Comparison of ENCODE assay signal across 8 cellular contexts in genomic region chr3:183447206-183448001, GRCh38. TPM values are rescaled to one million over a fixed set of nuclear protein-coding genes. Genes with fewer than 3 reads are reported as not detected.
DNase-seq lines count a peak whose midpoint lies in the region; ATAC-seq, FAIRE-seq and TF ChIP-seq lines count a peak whose summit lies in the region.

No MANE protein-coding gene starts in this region.

- TF ChIP-seq RAD21 in HepG2 (CRISPR knock-in tag; IDR thresholded peaks at IDR 0.05) = 0 out of 2 replicates have a peak, but pooled peaks have one; percentile 13

- peaks cover 2% of the 10 kb centered on the region for H3K9me3 ChIP-seq in AG04450 (ENCODE audit: control insufficient read depth, insufficient read depth, low read length)
- peaks cover 9% of the 10 kb centered on the region for H3K9me3 ChIP-seq in HepG2 (ENCODE audit: low read length)

- peak; percentile 92 for FAIRE-seq in HepG2 (lab: Jason Lieb, UNC)

- ATAC-seq in GM18909 (IDR thresholded peaks at IDR 0.05; ENCODE audit: poor library complexity, unreplicated experiment) (peak; percentile 80), HG03460 (IDR thresholded peaks at IDR 0.05; ENCODE audit: unreplicated experiment) (peak; percentile 65), HepG2 (peak; percentile 98)

- peak overlapping the region; percentile 88 for H3K9ac ChIP-seq in HepG2 (ENCODE audit: insufficient read depth, low read depth, low read length)

- POLR2A ChIA-PET in AG04450 (lab: Yijun Ruan, JAX) (interaction anchor here (0.6 kb wide), 1 partner anchor 1264 kb away, joined by 4 read pairs; the partner anchor contains the start of gene MAGEF1), HepG2 (lab: Yijun Ruan, JAX) (interaction anchor here (0.8 to 1.0 kb wide), 2 partner anchors 15 to 250 kb away, joined by 3 read pairs; partner anchors contain the start of gene YEATS2)

- peak overlapping the region; percentile 88 for H2AFZ ChIP-seq in HepG2 (ENCODE audit: low read length)

- BruUV-seq in HepG2 (replicated peaks; lab: Mats Ljungman, UMichigan) = no TSS peak

- H4K20me1 ChIP-seq in HepG2 (ENCODE audit: insufficient read depth, low read length) = no peaks in the 10 kb centered on the region

- in situ Hi-C loops in HepG2 (cut with HindIII; ENCODE audit: extremely low pct_ligation_motif_present, low pct_unique_long_range_greater_than_20kb) = no loop called here

- no peak for TF ChIP-seq EP300 in HepG2 (IDR thresholded peaks at IDR 0.05; ENCODE audit: low read depth in 2 of 2, low read length in 2 of 2)
- TF ChIP-seq EP300 in HepG2 (CRISPR knock-in tag; IDR thresholded peaks at IDR 0.05; ENCODE audit: borderline replicate concordance) = peak; percentile 26; the same call in 1 of the 2 replicates

- peak overlapping the region; percentile 81 for H3K4me2 ChIP-seq in HepG2 (ENCODE audit: low read depth, low read length)

- peak overlapping the region; percentile 49 for H3K27ac ChIP-seq in AG04450 (ENCODE audit: low read depth, low read length)
- peak overlapping the region; percentile 77 for H3K27ac ChIP-seq in HepG2 (ENCODE audit: extremely low read length, insufficient read depth, low read length)

- no peaks in the 10 kb centered on the region for H3K27me3 ChIP-seq in AG04450 (ENCODE audit: control insufficient read depth, insufficient read depth, low read length)
- no peaks in the 10 kb centered on the region; a peak in 2 of 5 replicates for H3K27me3 ChIP-seq in HepG2 (ENCODE audit: control insufficient read depth in 1 of 2, insufficient read depth in 2 of 2, low read length in 2 of 2)

- no peak for TF ChIP-seq CTCF in AG04450 (IDR thresholded peaks at IDR 0.05; ENCODE audit: low read depth, low read length)
- peak; percentile 55 for TF ChIP-seq CTCF in HepG2 (CRISPR knock-in tag; IDR thresholded peaks at IDR 0.05)

- peak; percentile 96 to 97 for TF ChIP-seq POLR2A in HepG2 (IDR thresholded peaks at IDR 0.05; ENCODE audit: insufficient read depth in 1 of 2, low read depth in 2 of 2, low read length in 2 of 2)

- CTCF ChIA-PET in AG04450 (lab: Charles Lee) = interaction anchor here (0.5 to 0.9 kb wide), 3 partner anchors 149 to 971 kb away, joined by 4 to 8 read pairs (median 4); no protein-coding TSS in a partner anchor
- CTCF ChIA-PET in HepG2 (lab: Yijun Ruan, JAX; ENCODE audit: low intra/inter-chr PET ratio, low total read pairs) = no interaction called here

- intact Hi-C loops in HepG2 (cut with micrococcal nuclease; ENCODE audit: unreplicated experiment) = no loop called here

- H3K4me3 ChIP-seq in AG04450 (ENCODE audit: low read depth, low read length) (peak overlapping the region; percentile 99), HepG2 (replicated peaks in 1 of 3; ENCODE audit: insufficient read depth in 1 of 3, low read depth in 2 of 3, low read length in 3 of 3) (peak overlapping the region; percentile 97 to 99 (median 98))

- H3K36me3 ChIP-seq in HepG2 (replicated peaks in 1 of 2; ENCODE audit: control insufficient read depth in 1 of 2, insufficient read depth in 2 of 2, low read length in 2 of 2) = 0 out of 5 replicates have a peak, but pooled peaks cover 0 to 6% of the 10 kb centered on the region in 2 experiments

- peaks cover 29% of the 10 kb centered on the region for H3K4me1 ChIP-seq in HepG2 (ENCODE audit: insufficient read depth, low read length)

- peaks cover 8% of the 10 kb centered on the region for H3K79me2 ChIP-seq in HepG2 (ENCODE audit: insufficient read depth, low read length)

- WGBS in HepG2 (ENCODE audit: low lambda C conversion rate) = under 1% methylated on average over 22 of the region's 54 CpGs

- peak; percentile 41 for DNase-seq in AG04450 (ENCODE audit: low read depth, low spot score)
- peak; percentile 88 for DNase-seq in NCI-H526 treated with DMSO at 0.1 percent for 48 hours (lab: John Stamatoyannopoulos, UW)
- peak; percentile 61 for DNase-seq in activated CD4-positive, alpha-beta T cell treated with anti-CD3 and anti-CD28 coated beads, Interleukin-2, amount 50 U/mL, for 1 hour
- DNase-seq in dermis blood vessel endothelial cell = peak; percentile 95
- DNase-seq in HepG2 (ENCODE audit: low spot score) = peak; percentile 92
- DNase-seq in stimulated activated CD4-positive, alpha-beta T cell treated with anti-CD3 and anti-CD28 coated beads, Interleukin-2, amount 100 ng/mL, for 24 hours = peak; percentile 76 to 80

TF ChIP-seq in HepG2, 621 proteins besides CTCF, POLR2A, EP300 and RAD21 (continues in another document):
- TF ChIP-seq SP1 (IDR thresholded peaks at IDR 0.05) (no peak), SP1 (CRISPR knock-in tag; IDR thresholded peaks at IDR 0.05) (peak; percentile 80), PHF5A (CRISPR knock-in tag; IDR thresholded peaks at IDR 0.05; ENCODE audit: low read depth, unreplicated experiment) (peak; percentile 56), EHMT2 (IDR thresholded peaks at IDR 0.05; ENCODE audit: borderline replicate concordance, low read depth, low read length) (peak; percentile 57; the same call in 1 of the 2 replicates), TCF12 (IDR thresholded peaks at IDR 0.05) (no peak), TCF12 (CRISPR knock-in tag; IDR thresholded peaks at IDR 0.05) (no peak), MEIS2 (CRISPR knock-in tag; IDR thresholded peaks at IDR 0.05) (peak; percentile 78; the same call in 1 of the 2 replicates), NFRKB (IDR thresholded peaks at IDR 0.05) (no peak), CCDC6 (CRISPR knock-in tag; IDR thresholded peaks at IDR 0.05) (no peak), ARID2 (CRISPR knock-in tag; IDR thresholded peaks at IDR 0.05; ENCODE audit: borderline replicate concordance) (peak; percentile 73; the same call in 1 of the 2 replicates), RNF2 (conservative IDR thresholded peaks at IDR 0.05; ENCODE audit: low read depth) (peak; percentile 60; the same call in 1 of the 2 replicates), KAT2B (IDR thresholded peaks at IDR 0.05; ENCODE audit: borderline replicate concordance, low read depth, low read length) (no peak), ZNF709 (CRISPR knock-in tag; IDR thresholded peaks at IDR 0.05) (peak; percentile 35; the same call in 1 of the 2 replicates), BCL6 (CRISPR knock-in tag; IDR thresholded peaks at IDR 0.05) (peak; percentile 68), ZNF205 (CRISPR knock-in tag; IDR thresholded peaks at IDR 0.05) (peak; percentile 74), DZIP1 (CRISPR knock-in tag; IDR thresholded peaks at IDR 0.05) (0 out of 2 replicates have a peak, but pooled peaks have one; percentile 84), MED1 (CRISPR knock-in tag; IDR thresholded peaks at IDR 0.05) (peak; percentile 67)

RNA-seq across cellular contexts. Expression of gene MCF2L2, which starts 19.0 kb away (rescaled TPM):
- polyA plus RNA-seq in AG04450 (2011; rRNA removed) (not detected in 2 replicates), HepG2 (2011; rRNA removed) (not detected in 2 replicates)
- polyA minus RNA-seq in AG04450 (2011; rRNA and poly(A)+ RNA removed) = not detected in 2 replicates
- total RNA-seq in dermis blood vessel endothelial cell (0.34 and 0.84 TPM in 2 replicates), HepG2 (2016; rRNA removed; fragmentation: Illumina TruSeq; extraction: Trizol) (not detected in 2 replicates)
- total RNA-seq in HepG2 (2016; cell fraction: cytosol; rRNA removed; fragmentation: Illumina TruSeq; extraction: Trizol; ENCODE audit: low read depth) = not detected in 2 replicates
- total RNA-seq in HepG2 (2016; cell fraction: insoluble cytoplasmic fraction; rRNA removed; fragmentation: Illumina TruSeq; extraction: Trizol) = not detected in 2 replicates
- not detected in 2 replicates for total RNA-seq in HepG2 (2016; cell fraction: membrane; rRNA removed; fragmentation: Illumina TruSeq; extraction: Trizol)
- total RNA-seq in HepG2 (2016; cell fraction: nucleus; rRNA removed; fragmentation: Illumina TruSeq; extraction: Trizol) = 0.09 TPM in 1 of 2 replicates, not detected in the other
- polyA plus RNA-seq in HepG2 (2011; cell fraction: cytosol; rRNA removed) = not detected in 2 replicates
- polyA plus RNA-seq in HepG2 (2011; cell fraction: nucleus; rRNA removed) = 0.03 TPM in 1 of 2 replicates, not detected in the other
- not detected in 2 replicates for polyA plus RNA-seq in HepG2 (2012)
- polyA plus RNA-seq in HepG2 (2016; cell fraction: cytosol; fragmentation: Illumina TruSeq; extraction: Trizol; ENCODE audit: low read depth) = not detected in 2 replicates
- polyA plus RNA-seq in HepG2 (2016; cell fraction: insoluble cytoplasmic fraction; fragmentation: Illumina TruSeq; extraction: Trizol; ENCODE audit: low read depth) = not detected in 2 replicates
- polyA plus RNA-seq in HepG2 (2016; cell fraction: membrane; fragmentation: Illumina TruSeq; extraction: Trizol; ENCODE audit: low read depth) = not detected in 2 replicates
- not detected in 2 replicates for polyA plus RNA-seq in HepG2 (2016; cell fraction: nucleus; fragmentation: Illumina TruSeq; extraction: Trizol; ENCODE audit: insufficient read depth, low read depth)
- 0.02 and 0.23 TPM in 2 replicates for polyA minus RNA-seq in HepG2 (2011; rRNA and poly(A)+ RNA removed; ENCODE audit: low replicate concordance)
- polyA minus RNA-seq in HepG2 (2011; cell fraction: cytosol; rRNA and poly(A)+ RNA removed) = not detected in 2 replicates
- polyA minus RNA-seq in HepG2 (2011; cell fraction: nucleus; rRNA and poly(A)+ RNA removed) = 0.37 TPM in 1 of 2 replicates, not detected in the other

Comparison
In these comparisons a context has a peak if more than half of its experiments do, and no peak if none do; other contexts are left out.
1. Peak in every context shown above with its lines: DNase-seq, ATAC-seq, H3K4me3 ChIP-seq and H3K27ac ChIP-seq.
2. DNase-seq: peak in every context shown above with its lines; median percentile 95 in dermis blood vessel endothelial cell; 92 in HepG2; 88 in NCI-H526 treated with DMSO at 0.1 percent for 48 hours; 78 in stimulated activated CD4-positive, alpha-beta T cell treated with anti-CD3 and anti-CD28 coated beads, Interleukin-2, amount 100 ng/mL, for 24 hours; 61 in activated CD4-positive, alpha-beta T cell treated with anti-CD3 and anti-CD28 coated beads, Interleukin-2, amount 50 U/mL, for 1 hour; 41 in AG04450.